Comparison of ENCODE assay signal across 18 cellular contexts in the genomic region with DNA sequence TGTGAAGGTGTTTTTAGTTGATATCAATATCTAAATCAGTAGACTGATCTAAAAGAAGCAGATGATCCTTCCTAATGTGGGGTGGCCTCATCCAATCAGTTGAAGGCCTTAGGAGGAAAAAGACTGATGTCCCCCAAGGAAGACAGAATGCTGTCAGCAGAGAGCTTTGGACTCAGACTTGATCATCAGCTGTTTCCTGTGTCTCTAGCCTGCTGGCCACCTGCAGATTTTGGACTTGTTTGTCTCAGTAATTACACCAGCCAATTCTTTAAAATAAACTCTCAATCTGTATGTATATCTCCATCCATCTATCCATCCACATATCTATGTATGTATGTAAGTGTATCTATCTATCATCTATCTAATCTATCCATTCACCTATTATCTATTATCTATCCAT.
DNase-seq lines count a peak whose midpoint lies in the region; ATAC-seq and TF ChIP-seq lines count a peak whose summit lies in the region.
"Had no signal": no experiment of that assay in that cellular context is flagged by ENCODE, and none has a peak within 500 bp of the region (broad histone marks: within the 10 kb centered on the region; RNA-seq: fewer than 3 reads in every experiment).

No MANE protein-coding gene starts in this region.

- no peak overlapping the region for H3K27ac ChIP-seq in CD4-positive, alpha-beta T cell (ENCODE audit: low read depth, low read length)
- H3K27ac ChIP-seq in OCI-LY1 (ENCODE audit: low read depth, low read length, poor library complexity, severe bottlenecking) (peak overlapping the region; percentile 99), brain microvascular endothelial cell (no peak overlapping the region), hepatocyte (no peak overlapping the region)
- H3K27ac ChIP-seq: SJSA1 had no signal

- no peak for ATAC-seq in CD4-positive, alpha-beta T cell (ENCODE audit: poor library complexity)
- no peak for ATAC-seq in memory B cell (ENCODE audit: low read depth)
- ATAC-seq in GM21529 (IDR thresholded peaks at IDR 0.05; ENCODE audit: unreplicated experiment), result no peak
- no peak for ATAC-seq in GM19452 (IDR thresholded peaks at IDR 0.05; ENCODE audit: unreplicated experiment)
- ATAC-seq: Right ventricle myocardium inferior had no signal

- in situ Hi-C loops in brain microvascular endothelial cell (cut with HindIII; ENCODE audit: low pct_ligation_motif_present, low sequenced_read_pairs), result no loop called here

- H3F3A ChIP-seq in OCI-LY1 (ENCODE audit: insufficient read depth, low read length), result peaks cover 5% of the 10 kb centered on the region; the same call in 1 of the 2 replicates

- no peaks in the 10 kb centered on the region for H3K27me3 Mint-ChIP-seq in CD4-positive, alpha-beta T cell
- H3K27me3 Mint-ChIP-seq in IgD-negative memory B cell (peaks cover 2% of the 10 kb centered on the region), memory B cell (no peaks in the 10 kb centered on the region)

- H3K27me3 ChIP-seq in CD4-positive, alpha-beta T cell (ENCODE audit: control insufficient read depth, insufficient read depth, low read length), result no peaks in the 10 kb centered on the region
- H3K27me3 ChIP-seq in OCI-LY1 (ENCODE audit: insufficient read depth, low read length), result no peaks in the 10 kb centered on the region
- H3K27me3 ChIP-seq in brain microvascular endothelial cell (replicated peaks), result no peaks in the 10 kb centered on the region
- H3K27me3 ChIP-seq in hepatocyte, result no peaks in the 10 kb centered on the region
- H3K27me3 ChIP-seq: SJSA1 had no signal

- no peak for DNase-seq in CD4-positive, alpha-beta T cell
- DNase-seq in memory B cell (ENCODE audit: low spot score in 2 of 2), result no peak
- DNase-seq in brain microvascular endothelial cell, result no peak
- no peak for DNase-seq in hepatocyte (ENCODE audit: low spot score)
- DNase-seq: C1 segment of cervical spinal cord, GDM1, NCI-H1092, NCI-H1436, NCI-H187 treated with DMSO at 0.1 percent for 48 hours, NCI-H2227 treated with DMSO at 0.1 percent for 48 hours, NCI-H510A, NCI-H748 treated with DMSO at 0.1 percent for 48 hours had no signal

- no peaks in the 10 kb centered on the region for H3K9me3 ChIP-seq in CD4-positive, alpha-beta T cell (ENCODE audit: control insufficient read depth, low read length)
- no peaks in the 10 kb centered on the region for H3K9me3 ChIP-seq in OCI-LY1 (ENCODE audit: low read length)
- H3K9me3 ChIP-seq in hepatocyte (ENCODE audit: low read depth), result no peaks in the 10 kb centered on the region
- H3K9me3 ChIP-seq: SJSA1 had no signal

- H2AFZ ChIP-seq in OCI-LY1 (ENCODE audit: low read length), result no peak overlapping the region
- no peak overlapping the region for H2AFZ ChIP-seq in hepatocyte

- peaks cover 69% of the 10 kb centered on the region for H3K4me1 Mint-ChIP-seq in CD4-positive, alpha-beta T cell (ENCODE audit: low read depth)
- H3K4me1 Mint-ChIP-seq in IgD-negative memory B cell (peaks cover 69 to 73% (median 73%) of the 10 kb centered on the region in 3 donors), memory B cell (peaks cover 64% of the 10 kb centered on the region)

- no peaks in the 10 kb centered on the region for H3K9me3 Mint-ChIP-seq in CD4-positive, alpha-beta T cell
- peaks cover 0 to 4% (median 0%) of the 10 kb centered on the region in 3 donors for H3K9me3 Mint-ChIP-seq in IgD-negative memory B cell
- no peaks in the 10 kb centered on the region for H3K9me3 Mint-ChIP-seq in memory B cell

- no peak overlapping the region for H3K4me3 Mint-ChIP-seq in CD4-positive, alpha-beta T cell
- H3K4me3 Mint-ChIP-seq in IgD-negative memory B cell (peak overlapping the region in 3 of 4 donors; percentile 11 to 69 (median 29)), memory B cell (no peak overlapping the region)

- peak overlapping the region; percentile 14 for H3K4me3 ChIP-seq in OCI-LY1 (ENCODE audit: low read depth, low read length, poor library complexity, severe bottlenecking)
- no peak overlapping the region for H3K4me3 ChIP-seq in brain microvascular endothelial cell (ENCODE audit: low read depth, low read length)
- no peak overlapping the region for H3K4me3 ChIP-seq in hepatocyte
- H3K4me3 ChIP-seq: SJSA1 had no signal

- no peaks in the 10 kb centered on the region for H4K20me1 ChIP-seq in OCI-LY1 (ENCODE audit: insufficient read depth, low read length)
- no peaks in the 10 kb centered on the region for H4K20me1 ChIP-seq in hepatocyte (ENCODE audit: insufficient read depth, poor library complexity, severe bottlenecking)

- peaks cover 1% of the 10 kb centered on the region; the same call in 1 of the 2 replicates for H3K36me3 ChIP-seq in OCI-LY1 (ENCODE audit: insufficient read depth, low read length)
- H3K36me3 ChIP-seq in brain microvascular endothelial cell (replicated peaks), result no peaks in the 10 kb centered on the region
- no peaks in the 10 kb centered on the region for H3K36me3 ChIP-seq in hepatocyte (replicated peaks; ENCODE audit: insufficient read depth, low read depth)
- H3K36me3 ChIP-seq: SJSA1 had no signal

- H3K9me2 ChIP-seq in OCI-LY1 (ENCODE audit: low read depth, low read length), result no peaks in the 10 kb centered on the region
- H3K9me2 ChIP-seq in hepatocyte (replicated peaks; ENCODE audit: insufficient read depth), result no peaks in the 10 kb centered on the region

- no peaks in the 10 kb centered on the region for H3K36me3 Mint-ChIP-seq in CD4-positive, alpha-beta T cell (ENCODE audit: low read depth)
- H3K36me3 Mint-ChIP-seq in IgD-negative memory B cell, result no peaks in the 10 kb centered on the region
- no peaks in the 10 kb centered on the region for H3K36me3 Mint-ChIP-seq in memory B cell

- CTCF ChIA-PET in CD4-positive, alpha-beta T cell (lab: Charles Lee), result no interaction called here

- intact Hi-C loops in CD4-positive, alpha-beta T cell (cut with DNase I, micrococcal nuclease), result no loop called here

- peak overlapping the region; percentile 11 for H3K27ac Mint-ChIP-seq in CD4-positive, alpha-beta T cell
- H3K27ac Mint-ChIP-seq in IgD-negative memory B cell, result peak overlapping the region in 1 of 3 donors; percentile 16
- peak overlapping the region; percentile 80 for H3K27ac Mint-ChIP-seq in memory B cell

- no peak for TF ChIP-seq CTCF in CD4-positive, alpha-beta T cell (IDR thresholded peaks at IDR 0.05)
- no peak for TF ChIP-seq CTCF in OCI-LY1 (IDR thresholded peaks at IDR 0.05; ENCODE audit: low read length)
- no peak for TF ChIP-seq CTCF in brain microvascular endothelial cell (IDR thresholded peaks at IDR 0.05; ENCODE audit: low read depth, low read length, missing control alignments)
- TF ChIP-seq CTCF in hepatocyte (IDR thresholded peaks at IDR 0.05; ENCODE audit: poor library complexity), result no peak

- H3K4me2 ChIP-seq in OCI-LY1 (ENCODE audit: low read length) (peak overlapping the region; percentile 72), hepatocyte (no peak overlapping the region)

- peak overlapping the region; percentile 89 for H3K9ac ChIP-seq in OCI-LY1 (ENCODE audit: low read length)

- H3K79me2 ChIP-seq in OCI-LY1 (ENCODE audit: insufficient read depth, low read length), result no peaks in the 10 kb centered on the region
- no peaks in the 10 kb centered on the region for H3K79me2 ChIP-seq in hepatocyte

- H3K4me1 ChIP-seq in OCI-LY1 (ENCODE audit: insufficient read depth, low read length, severe bottlenecking) (peaks cover 91% of the 10 kb centered on the region), hepatocyte (ENCODE audit: insufficient read depth) (no peaks in the 10 kb centered on the region)

- POLR2A ChIA-PET in CD4-positive, alpha-beta T cell (lab: Charles Lee), result no interaction called here

Comparison
In these comparisons a context has a peak if more than half of its experiments do, and no peak if none do; other contexts are left out.
1. H3K4me3 Mint-ChIP-seq: peak in IgD-negative memory B cell (3 of 4); none in CD4-positive, alpha-beta T cell (single experiment) and memory B cell (single experiment).